In genomic region chr10:24255907-24256306, GRCh38 we compare ENCODE assay signal across 17 cellular contexts. TPM values are rescaled to one million over a fixed set of nuclear protein-coding genes. Genes with fewer than 3 reads are reported as not detected.
DNase-seq lines count a peak whose midpoint lies in the region; ATAC-seq, FAIRE-seq and TF ChIP-seq lines count a peak whose summit lies in the region.
"Had no signal": no experiment of that assay in that cellular context is flagged by ENCODE, and none has a peak within 500 bp of the region (broad histone marks: within the 10 kb centered on the region; RNA-seq: fewer than 3 reads in every experiment).

No MANE protein-coding gene starts in this region.

- ATAC-seq in HG03442 (IDR thresholded peaks at IDR 0.05; ENCODE audit: unreplicated experiment) (peak; percentile 50), gastrocnemius medialis (peak; percentile 57 to 67), HG03135 (IDR thresholded peaks at IDR 0.05; ENCODE audit: unreplicated experiment) (no peak), GM19395 (IDR thresholded peaks at IDR 0.05; ENCODE audit: unreplicated experiment) (no peak)

- intact Hi-C loops in left ventricle myocardium inferior (cut with micrococcal nuclease) (no loop called here), gastrocnemius medialis (cut with DNase I; ENCODE audit: low total_unique reads) (loop anchor here (2.0 kb wide), 1 partner anchor 51 kb away; no protein-coding TSS in a partner anchor)

- no peaks in the 10 kb centered on the region for H3K9me3 ChIP-seq in WERI-Rb-1 (ENCODE audit: severe bottlenecking)
- H3K9me3 ChIP-seq in left ventricle myocardium inferior (replicated peaks), result no peaks in the 10 kb centered on the region
- no peaks in the 10 kb centered on the region for H3K9me3 ChIP-seq in gastrocnemius medialis
- H3K9me3 ChIP-seq: pancreas, Peyer's patch, uterus had no signal

- H3K36me3 ChIP-seq in WERI-Rb-1 (no peaks in the 10 kb centered on the region), left ventricle myocardium inferior (no peaks in the 10 kb centered on the region), gastrocnemius medialis (no peaks in the 10 kb centered on the region)
- H3K36me3 ChIP-seq: pancreas, Peyer's patch, uterus had no signal

- H3K4me1 ChIP-seq in left ventricle myocardium inferior (peaks cover 86% of the 10 kb centered on the region), gastrocnemius medialis (peaks cover 95 to 99% of the 10 kb centered on the region in 2 donors)
- H3K4me1 ChIP-seq: Peyer's patch, uterus had no signal

- H3K27ac ChIP-seq in WERI-Rb-1 (peak overlapping the region; percentile 51), left ventricle myocardium inferior (replicated peaks) (peak overlapping the region; percentile 67), gastrocnemius medialis (peak overlapping the region; percentile 94 to 98 (median 96))
- H3K27ac ChIP-seq: pancreas, Peyer's patch, uterus had no signal

- no peak for TF ChIP-seq CTCF in WERI-Rb-1 (IDR thresholded peaks at IDR 0.05; ENCODE audit: low read depth, low read length)
- TF ChIP-seq CTCF in left ventricle myocardium inferior (IDR thresholded peaks at IDR 0.05; ENCODE audit: borderline replicate concordance), result no peak
- no peak for TF ChIP-seq CTCF in gastrocnemius medialis (IDR thresholded peaks at IDR 0.05 in 4 of 5, conservative IDR thresholded peaks at IDR 0.05 in 1 of 5)

- in situ Hi-C loops in gastrocnemius medialis (cut with MboI; ENCODE audit: low sequenced_read_pairs in 4 of 4), result no loop called here

- peak; percentile 32 to 41 for TF ChIP-seq POLR2A in gastrocnemius medialis (IDR thresholded peaks at IDR 0.05)

- H3K27me3 ChIP-seq in WERI-Rb-1 (ENCODE audit: insufficient read depth, low read depth, severe bottlenecking) (no peaks in the 10 kb centered on the region), left ventricle myocardium inferior (ENCODE audit: low read depth) (no peaks in the 10 kb centered on the region), gastrocnemius medialis (no peaks in the 10 kb centered on the region)
- H3K27me3 ChIP-seq: pancreas, Peyer's patch, uterus had no signal

- FAIRE-seq in RCC 7860 (lab: Jason Lieb, UNC), result no peak
- FAIRE-seq: D721Med, GM18507, pancreas had no signal

- H3K4me3 ChIP-seq in WERI-Rb-1 (ENCODE audit: low read depth, low read length) (no peak overlapping the region), left ventricle myocardium inferior (no peak overlapping the region), gastrocnemius medialis (peak overlapping the region; percentile 5 to 26 (median 20))
- H3K4me3 ChIP-seq: pancreas, Peyer's patch, uterus had no signal

- DNase-seq in WERI-Rb-1 (peak; percentile 54), left ventricle myocardium inferior (peak; percentile 40), gastrocnemius medialis (peak; percentile 80 to 90), RCC 7860 (ENCODE audit: low spot score) (no peak), UCSD-AML1 (lab: John Stamatoyannopoulos, UW; ENCODE audit: unreplicated experiment) (no peak)
- DNase-seq: activated B cell treated with CpG ODN at 0.5 μM for 24 hours; activated gamma-delta T cell treated with Interleukin-2 at 50 U/mL for 16 hours; effector CD8-positive, alpha-beta T cell; NCI-H1436 treated with DMSO at 0.1 percent for 48 hours; pancreas; Peyer's patch; uterus had no signal

RNA-seq across cellular contexts. Expression of gene KIAA1217, which starts 47.0 kb away (rescaled TPM):
- total RNA-seq in left ventricle myocardium inferior (30.2 TPM), gastrocnemius medialis (100 to 1,000 TPM; 152 to 266 (median 155) TPM)

Comparison
In these comparisons a context has a peak if more than half of its experiments do, and no peak if none do; other contexts are left out.
1. ATAC-seq: peak in HG03442 (single experiment) and gastrocnemius medialis (2 of 2); none in HG03135 (single experiment) and GM19395 (single experiment).
2. DNase-seq: peak in WERI-Rb-1 (single experiment), left ventricle myocardium inferior (single experiment) and gastrocnemius medialis (2 of 2); none in RCC 7860 (single experiment) and UCSD-AML1 (single experiment).
3. H3K4me3 ChIP-seq: peak in gastrocnemius medialis (4 of 4); none in WERI-Rb-1 (single experiment) and left ventricle myocardium inferior (single experiment).
4. Peak in every context shown above with its lines, with median percentiles within 50 percentile points of each other: H3K27ac ChIP-seq.